11 cellular contexts compared by ENCODE assay signal in genomic region chr18:3541549-3542386, GRCh38.
A peak's percentile ranks its signal among the peaks of the same experiment; 100 is the strongest.
DNase-seq lines count a peak whose midpoint lies in the region; ATAC-seq, FAIRE-seq and TF ChIP-seq lines count a peak whose summit lies in the region.
"Had no signal": no experiment of that assay in that cellular context is flagged by ENCODE, and none has a peak within 500 bp of the region (broad histone marks: within the 10 kb centered on the region; RNA-seq: fewer than 3 reads in every experiment).

No MANE protein-coding gene starts in this region.

- 31 to 55% (median 34%) methylated on average over 5 of the region's 5 CpGs for WGBS in small intestine, 3 donors

- no peak for TF ChIP-seq CTCF in HCT116 (IDR thresholded peaks at IDR 0.05 in 2 of 3, conservative IDR thresholded peaks at IDR 0.05 in 1 of 3; ENCODE audit: borderline replicate concordance in 1 of 3, insufficient read depth in 1 of 3, low read depth in 2 of 3, low read length in 2 of 3)

- H3K4me1 Mint-ChIP-seq in activated CD4-positive, alpha-beta T cell treated with anti-CD3 and anti-CD28 coated beads for 36 hours, result peaks cover 32% of the 10 kb centered on the region

- H3K4me3 ChIP-seq in HCT116 (replicated peaks in 1 of 2; ENCODE audit: low read depth in 1 of 2, low read length in 2 of 2) (no peak overlapping the region), small intestine (ENCODE audit: low read depth in 1 of 2, low read length in 2 of 2) (no peak overlapping the region)
- H3K4me3 ChIP-seq: adrenal gland had no signal

- peaks cover 2% of the 10 kb centered on the region for H3K27me3 Mint-ChIP-seq in activated CD4-positive, alpha-beta T cell treated with anti-CD3 and anti-CD28 coated beads for 36 hours

- no peaks in the 10 kb centered on the region for H3K9me2 ChIP-seq in HCT116 (ENCODE audit: insufficient read depth)

- TF ChIP-seq POLR2A in HCT116 (IDR thresholded peaks at IDR 0.05; ENCODE audit: borderline replicate concordance, extremely low read depth, insufficient read depth, insufficient read length), result no peak

- no peaks in the 10 kb centered on the region for H3K36me3 ChIP-seq in HCT116 (ENCODE audit: control insufficient read depth in 1 of 2, insufficient read depth in 2 of 2, low read length in 2 of 2)
- no peaks in the 10 kb centered on the region for H3K36me3 ChIP-seq in small intestine (ENCODE audit: control insufficient read depth in 2 of 2, insufficient read depth in 2 of 2, low read length in 2 of 2)
- H3K36me3 ChIP-seq: adrenal gland had no signal

- peak; percentile 65 for DNase-seq in activated CD4-positive, alpha-beta T cell treated with anti-CD3 and anti-CD28 coated beads for 36 hours
- no peak for DNase-seq in activated CD4-positive, alpha-beta T cell treated with anti-CD3 and anti-CD28 coated beads, Interleukin-2, amount 50 U/mL, for 1 hour
- no peak for DNase-seq in HCT116 (ENCODE audit: low read depth, low spot score)
- DNase-seq in LoVo (ENCODE audit: low spot score), result peak; percentile 16
- DNase-seq in small intestine, result peak; percentile 6
- no peak for DNase-seq in retina
- DNase-seq in UCSD-AML1 (lab: John Stamatoyannopoulos, UW; ENCODE audit: unreplicated experiment), result no peak
- no peak for DNase-seq in SKM-1 treated with dmso at 0.1 percent for 144 hours (lab: John Stamatoyannopoulos, UW; ENCODE audit: unreplicated experiment)
- DNase-seq: 8988T, adrenal gland had no signal

- no peaks in the 10 kb centered on the region for H3K79me2 ChIP-seq in HCT116 (ENCODE audit: insufficient read depth, low read length)

- POLR2A ChIA-PET in activated CD4-positive, alpha-beta T cell treated with anti-CD3 and anti-CD28 coated beads for 36 hours (lab: Charles Lee), result no interaction called here
- POLR2A ChIA-PET in HCT116 (lab: Charles Lee), result no interaction called here

- H2AFZ ChIP-seq in HCT116 (ENCODE audit: low read depth, low read length, poor library complexity, severe bottlenecking), result peak overlapping the region; percentile 88

- no peaks in the 10 kb centered on the region for H3K36me3 Mint-ChIP-seq in activated CD4-positive, alpha-beta T cell treated with anti-CD3 and anti-CD28 coated beads for 36 hours (ENCODE audit: low read depth)

- H3K27ac ChIP-seq in HCT116 (ENCODE audit: low read depth, low read length) (no peak overlapping the region), small intestine (ENCODE audit: low read depth in 1 of 2, low read length in 1 of 2) (no peak overlapping the region)
- H3K27ac ChIP-seq: adrenal gland had no signal

- H3K4me3 Mint-ChIP-seq in activated CD4-positive, alpha-beta T cell treated with anti-CD3 and anti-CD28 coated beads for 36 hours, result peak overlapping the region; percentile 16

- peak overlapping the region; percentile 42 for H3K4me2 ChIP-seq in HCT116 (ENCODE audit: low read length)

- TF ChIP-seq RAD21 in HCT116 (IDR thresholded peaks at IDR 0.05; ENCODE audit: low read depth), result no peak

- ATAC-seq in activated CD4-positive, alpha-beta T cell treated with anti-CD3 and anti-CD28 coated beads for 36 hours, result peak; percentile 96
- ATAC-seq in HCT116, result peak; percentile 17; the same call in 1 of the 2 replicates
- ATAC-seq: Right ventricle myocardium inferior had no signal

- peaks cover 19 to 21% of the 10 kb centered on the region in 2 experiments for H3K4me1 ChIP-seq in HCT116 (ENCODE audit: control insufficient read depth in 1 of 2, insufficient read depth in 2 of 2, low read length in 2 of 2)
- no peaks in the 10 kb centered on the region for H3K4me1 ChIP-seq in small intestine (ENCODE audit: control insufficient read depth in 2 of 2, insufficient read depth in 1 of 2, low read depth in 1 of 2, low read length in 1 of 2)

- no peaks in the 10 kb centered on the region for H3K9me3 Mint-ChIP-seq in activated CD4-positive, alpha-beta T cell treated with anti-CD3 and anti-CD28 coated beads for 36 hours (ENCODE audit: low read depth)

- no peak overlapping the region for H3K9ac ChIP-seq in HCT116 (ENCODE audit: low read length)

- no peaks in the 10 kb centered on the region for H3K27me3 ChIP-seq in HCT116 (ENCODE audit: insufficient read depth, low read length)
- H3K27me3 ChIP-seq in small intestine (ENCODE audit: control insufficient read depth in 2 of 2, insufficient read depth in 2 of 2, low read length in 2 of 2), result no peaks in the 10 kb centered on the region
- H3K27me3 ChIP-seq: adrenal gland had no signal

- no TSS peak for BruUV-seq in HCT116 (replicated peaks; lab: Mats Ljungman, UMichigan)

- H3K27ac Mint-ChIP-seq in activated CD4-positive, alpha-beta T cell treated with anti-CD3 and anti-CD28 coated beads for 36 hours, result peak overlapping the region; percentile 74

- CTCF ChIA-PET in activated CD4-positive, alpha-beta T cell treated with anti-CD3 and anti-CD28 coated beads for 36 hours (lab: Charles Lee), result interaction anchor here (0.6 to 1.5 kb wide), 6 partner anchors 8 to 223 kb away, joined by 3 to 6 read pairs (median 3); no protein-coding TSS in a partner anchor
- CTCF ChIA-PET in HCT116 (lab: Charles Lee), result interaction anchor here (1.1 kb wide), 1 partner anchor 123 kb away, joined by 4 read pairs; no protein-coding TSS in a partner anchor

- no peaks in the 10 kb centered on the region for H4K20me1 ChIP-seq in HCT116 (ENCODE audit: insufficient read depth)

- intact Hi-C loops in activated CD4-positive, alpha-beta T cell treated with anti-CD3 and anti-CD28 coated beads for 36 hours (cut with DNase I, micrococcal nuclease), result loop anchor here (1.0 to 5.0 kb wide), 9 partner anchors 45 to 161 kb away; partner anchors contain the start of gene TGIF1 (in 1 of the 2)
- intact Hi-C loops in HCT116 (cut with micrococcal nuclease), result no loop called here

- RAD21 ChIA-PET in HCT116 (lab: Charles Lee; ENCODE audit: low non-redundant PET in 1 of 2, low total read pairs in 2 of 2, uncharacterized antibody in 2 of 2, unreplicated experiment in 2 of 2), result no interaction called here

- FAIRE-seq in small intestine (lab: Jason Lieb, UNC), result no peak

- H3K9me3 ChIP-seq in HCT116 (ENCODE audit: control insufficient read depth in 1 of 2, insufficient read depth in 1 of 2, low read depth in 1 of 2, low read length in 2 of 2), result no peaks in the 10 kb centered on the region
- no peaks in the 10 kb centered on the region for H3K9me3 ChIP-seq in small intestine (ENCODE audit: control insufficient read depth, low read depth)
- H3K9me3 ChIP-seq: adrenal gland had no signal

TF ChIP-seq in HCT116, 20 proteins besides CTCF, POLR2A, EP300 and RAD21:
- TF ChIP-seq CBX3 (IDR thresholded peaks at IDR 0.05; ENCODE audit: low read depth), result no peak
- TF ChIP-seq ATF3 (IDR thresholded peaks at IDR 0.05), result 0 out of 2 replicates have a peak, but pooled peaks have one; percentile 15

Comparison
In these comparisons a context has a peak if more than half of its experiments do, and no peak if none do; other contexts are left out.
1. DNase-seq: peak in activated CD4-positive, alpha-beta T cell treated with anti-CD3 and anti-CD28 coated beads for 36 hours (single experiment), LoVo (single experiment) and small intestine (single experiment); none in activated CD4-positive, alpha-beta T cell treated with anti-CD3 and anti-CD28 coated beads, Interleukin-2, amount 50 U/mL, for 1 hour (single experiment), HCT116 (single experiment), retina (single experiment), UCSD-AML1 (single experiment) and SKM-1 treated with dmso at 0.1 percent for 144 hours (single experiment).